In genomic region chr1:174999216-174999925, GRCh38 we compare ENCODE assay signal across 9 cellular contexts. TPM values are rescaled to one million over a fixed set of nuclear protein-coding genes. Genes with fewer than 3 reads are reported as not detected.
A peak's percentile ranks its signal among the peaks of the same experiment; 100 is the strongest.
DNase-seq lines count a peak whose midpoint lies in the region; ATAC-seq and TF ChIP-seq lines count a peak whose summit lies in the region.
"Had no signal": no experiment of that assay in that cellular context is flagged by ENCODE, and none has a peak within 500 bp of the region (broad histone marks: within the 10 kb centered on the region; RNA-seq: fewer than 3 reads in every experiment).

No MANE protein-coding gene starts in this region.

- peaks cover 41% of the 10 kb centered on the region for H3K4me1 Mint-ChIP-seq in activated CD4-positive, alpha-beta T cell treated with anti-CD3 and anti-CD28 coated beads for 36 hours

- H3K4me3 ChIP-seq in BLaER1 (peak overlapping the region; percentile 98), colonic mucosa (peak overlapping the region; percentile 80)

- H3K4me2 ChIP-seq in BLaER1, result peak overlapping the region; percentile 91

- intact Hi-C loops in activated CD4-positive, alpha-beta T cell treated with anti-CD3 and anti-CD28 coated beads for 36 hours (cut with DNase I, micrococcal nuclease), result loop anchor here (1.0 to 5.0 kb wide), 11 partner anchors 9 to 1523 kb away; partner anchors contain the start of genes MRPS14 (in 2 of the 2), KIAA0040 (in 1 of the 2), PRDX6 (in 1 of the 2) and RC3H1 (in 1 of the 2)
- intact Hi-C loops in colonic mucosa (cut with DNase I), result no loop called here

- no peaks in the 10 kb centered on the region for H3K27me3 Mint-ChIP-seq in activated CD4-positive, alpha-beta T cell treated with anti-CD3 and anti-CD28 coated beads for 36 hours
- H3K27me3 Mint-ChIP-seq: dendritic cell treated with granulocyte-macrophage colony-stimulating factor and Interleukin-4, amounts not matched to agents 40 ng/mL and 50 ng/mL, for 4 days had no signal

- H3K27ac ChIP-seq in BLaER1, result peak overlapping the region; percentile 99
- peak overlapping the region; percentile 96 for H3K27ac ChIP-seq in colonic mucosa

- H3K9me3 ChIP-seq in BLaER1 (peaks cover 4% of the 10 kb centered on the region; the same call in 1 of the 2 replicates), colonic mucosa (no peaks in the 10 kb centered on the region)

- H3K9ac ChIP-seq in BLaER1, result peak overlapping the region; percentile 98
- H3K9ac ChIP-seq in colonic mucosa (ENCODE audit: low read depth in 2 of 2, low read length in 2 of 2), result peak overlapping the region; percentile 69 to 71

- peaks cover 44% of the 10 kb centered on the region for H4K20me1 ChIP-seq in BLaER1

- CTCF ChIA-PET in activated CD4-positive, alpha-beta T cell treated with anti-CD3 and anti-CD28 coated beads for 36 hours (lab: Charles Lee), result interaction anchor here (0.6 to 2.8 kb wide), 14 partner anchors 10 to 737 kb away, joined by 3 to 24 read pairs (median 4); partner anchors contain the start of gene MRPS14

- DNase-seq in GM19240 (ENCODE audit: insufficient read length, low spot score) (peak; percentile 32), NCI-H510A treated with DMSO at 0.1 percent for 48 hours (lab: John Stamatoyannopoulos, UW) (peak; percentile 99), colonic mucosa (peak; percentile 99), kidney tubule cell (ENCODE audit: low spot score) (peak; percentile 99)
- peak; percentile 99 for DNase-seq in activated CD4-positive, alpha-beta T cell treated with anti-CD3 and anti-CD28 coated beads for 36 hours
- DNase-seq in stimulated activated CD4-positive, alpha-beta T cell treated with anti-CD3 and anti-CD28 coated beads, Interleukin-1b, Interleukin-23, amount 100 ng/mL, for 1 hour (ENCODE audit: low read depth in 2 of 2), result peak; percentile 94 to 95

- no peaks in the 10 kb centered on the region for H3K9me3 Mint-ChIP-seq in activated CD4-positive, alpha-beta T cell treated with anti-CD3 and anti-CD28 coated beads for 36 hours (ENCODE audit: low read depth)
- H3K9me3 Mint-ChIP-seq: dendritic cell treated with granulocyte-macrophage colony-stimulating factor and Interleukin-4, amounts not matched to agents 40 ng/mL and 50 ng/mL, for 4 days had no signal

- peaks cover 35% of the 10 kb centered on the region for H3K4me1 ChIP-seq in BLaER1
- no peaks in the 10 kb centered on the region for H3K4me1 ChIP-seq in colonic mucosa

- H3K27ac Mint-ChIP-seq in activated CD4-positive, alpha-beta T cell treated with anti-CD3 and anti-CD28 coated beads for 36 hours, result no peak overlapping the region
- H3K27ac Mint-ChIP-seq: dendritic cell treated with granulocyte-macrophage colony-stimulating factor and Interleukin-4, amounts not matched to agents 40 ng/mL and 50 ng/mL, for 4 days had no signal

- peak; percentile 77 for ATAC-seq in HG03442 (IDR thresholded peaks at IDR 0.05; ENCODE audit: unreplicated experiment)
- ATAC-seq in activated CD4-positive, alpha-beta T cell treated with anti-CD3 and anti-CD28 coated beads for 36 hours, result peak; percentile 85

- POLR2A ChIA-PET in activated CD4-positive, alpha-beta T cell treated with anti-CD3 and anti-CD28 coated beads for 36 hours (lab: Charles Lee), result interaction anchor here (0.5 to 3.6 kb wide), 13 partner anchors 16 to 1131 kb away, joined by 3 to 65 read pairs (median 3); partner anchors contain the start of genes MRPS14 and ZBTB37

- H3K27me3 ChIP-seq in BLaER1, result no peaks in the 10 kb centered on the region
- no peaks in the 10 kb centered on the region for H3K27me3 ChIP-seq in colonic mucosa

- H3K36me3 Mint-ChIP-seq in activated CD4-positive, alpha-beta T cell treated with anti-CD3 and anti-CD28 coated beads for 36 hours (ENCODE audit: low read depth), result peaks cover 49% of the 10 kb centered on the region

- peaks cover 13% of the 10 kb centered on the region; the same call in 1 of the 2 replicates for H3K36me3 ChIP-seq in BLaER1
- no peaks in the 10 kb centered on the region for H3K36me3 ChIP-seq in colonic mucosa

- TF ChIP-seq CTCF in colonic mucosa (IDR thresholded peaks at IDR 0.05), result no peak

- no peak overlapping the region for H3K4me3 Mint-ChIP-seq in activated CD4-positive, alpha-beta T cell treated with anti-CD3 and anti-CD28 coated beads for 36 hours
- H3K4me3 Mint-ChIP-seq: dendritic cell treated with granulocyte-macrophage colony-stimulating factor and Interleukin-4, amounts not matched to agents 40 ng/mL and 50 ng/mL, for 4 days had no signal

RNA-seq across cellular contexts. Expression of gene CACYBP, which starts 0.4 kb away (rescaled TPM):
- 100 to 1,000 TPM; 394 to 452 TPM for total RNA-seq in activated CD4-positive, alpha-beta T cell treated with anti-CD3 and anti-CD28 coated beads for 36 hours
- total RNA-seq in colonic mucosa, result 100 to 1,000 TPM in 1 of 2 donors, 10 to 100 TPM in 1; 66.9 to 182 TPM

RNA-seq across cellular contexts. Expression of gene MRPS14, which starts 23.9 kb away (rescaled TPM):
- 10 to 100 TPM; 38.7 to 43.7 TPM for total RNA-seq in activated CD4-positive, alpha-beta T cell treated with anti-CD3 and anti-CD28 coated beads for 36 hours
- 10 to 100 TPM; 30.4 to 36.2 TPM for total RNA-seq in colonic mucosa

Comparison
In these comparisons a context has a peak if more than half of its experiments do, and no peak if none do; other contexts are left out.
1. Peak in every context shown above with its lines: DNase-seq, ATAC-seq, H3K4me3 ChIP-seq and H3K27ac ChIP-seq.
2. DNase-seq: peak in every context shown above with its lines; median percentile 99 in NCI-H510A treated with DMSO at 0.1 percent for 48 hours; 99 in activated CD4-positive, alpha-beta T cell treated with anti-CD3 and anti-CD28 coated beads for 36 hours; 99 in colonic mucosa; 99 in kidney tubule cell; 94 in stimulated activated CD4-positive, alpha-beta T cell treated with anti-CD3 and anti-CD28 coated beads, Interleukin-1b, Interleukin-23, amount 100 ng/mL, for 1 hour; 32 in GM19240.